8 cellular contexts compared by ENCODE assay signal in genomic region chr7:70693300-70693689, GRCh38.
A peak's percentile ranks its signal among the peaks of the same experiment; 100 is the strongest.
DNase-seq lines count a peak whose midpoint lies in the region; ATAC-seq and TF ChIP-seq lines count a peak whose summit lies in the region.

No MANE protein-coding gene starts in this region.

- intact Hi-C loops in right cardiac atrium (cut with DNase I), result loop anchor here in 3 of 4 donors (10.0 kb wide), 3 partner anchors 348 to 648 kb away; no protein-coding TSS in a partner anchor

- no peaks in the 10 kb centered on the region for H3K36me3 ChIP-seq in skeletal muscle satellite cell (ENCODE audit: insufficient read depth, low read length)

- H3K4me3 ChIP-seq in GM12864 (ENCODE audit: low read depth, low read length), result peak overlapping the region; percentile 96
- peak overlapping the region; percentile 80 for H3K4me3 ChIP-seq in WI38 (ENCODE audit: low read depth, low read length)
- peak overlapping the region; percentile 96 for H3K4me3 ChIP-seq in right cardiac atrium (ENCODE audit: low read length)
- peak overlapping the region; percentile 97 for H3K4me3 ChIP-seq in skeletal muscle satellite cell (ENCODE audit: low read length)

- peak overlapping the region; percentile 94 for H3K9ac ChIP-seq in skeletal muscle satellite cell (ENCODE audit: low read depth, low read length)

- H3K27me3 ChIP-seq in right cardiac atrium (ENCODE audit: control insufficient read depth, insufficient read depth) (no peaks in the 10 kb centered on the region), skeletal muscle satellite cell (ENCODE audit: control insufficient read depth, insufficient read depth, low read length) (no peaks in the 10 kb centered on the region)

- ATAC-seq in right cardiac atrium (peak; percentile 14 to 25), GM21515 (IDR thresholded peaks at IDR 0.05; ENCODE audit: unreplicated experiment) (no peak)

- H3K4me1 ChIP-seq in right cardiac atrium (ENCODE audit: control insufficient read depth, insufficient read depth, low read length), result peaks cover 3% of the 10 kb centered on the region
- peaks cover 24% of the 10 kb centered on the region for H3K4me1 ChIP-seq in skeletal muscle satellite cell (ENCODE audit: control insufficient read depth, insufficient read depth, low read length)

- peak overlapping the region; percentile 7 for H3K27ac ChIP-seq in right cardiac atrium (ENCODE audit: low read length)

- WGBS in right cardiac atrium, result 39% methylated on average over 11 of the region's 11 CpGs

- H3K9me3 ChIP-seq in right cardiac atrium (ENCODE audit: control insufficient read depth, low read length) (no peaks in the 10 kb centered on the region), skeletal muscle satellite cell (replicated peaks; ENCODE audit: low read length) (no peaks in the 10 kb centered on the region)

- H3K4me2 ChIP-seq in skeletal muscle satellite cell (ENCODE audit: low read length), result peak overlapping the region; percentile 90

- TF ChIP-seq CTCF in GM12864 (IDR thresholded peaks at IDR 0.05; ENCODE audit: low read depth, low read length, missing control alignments), result no peak
- TF ChIP-seq CTCF in WI38 (IDR thresholded peaks at IDR 0.05; ENCODE audit: low read depth, low read length), result no peak

- no peak for DNase-seq in GM12864 (ENCODE audit: low read depth)
- peak in 1 of 3 donors; percentile 65 for DNase-seq in right cardiac atrium
- DNase-seq in D341Med (ENCODE audit: low spot score), result no peak
- DNase-seq in amniotic stem cell (lab: John Stamatoyannopoulos, UW), result no peak
- no peak for DNase-seq in activated CD4-positive, alpha-beta T cell treated with anti-CD3 and anti-CD28 coated beads for 48 hours
